ENCODE assay signal across 1 cellular context in the genomic region with DNA sequence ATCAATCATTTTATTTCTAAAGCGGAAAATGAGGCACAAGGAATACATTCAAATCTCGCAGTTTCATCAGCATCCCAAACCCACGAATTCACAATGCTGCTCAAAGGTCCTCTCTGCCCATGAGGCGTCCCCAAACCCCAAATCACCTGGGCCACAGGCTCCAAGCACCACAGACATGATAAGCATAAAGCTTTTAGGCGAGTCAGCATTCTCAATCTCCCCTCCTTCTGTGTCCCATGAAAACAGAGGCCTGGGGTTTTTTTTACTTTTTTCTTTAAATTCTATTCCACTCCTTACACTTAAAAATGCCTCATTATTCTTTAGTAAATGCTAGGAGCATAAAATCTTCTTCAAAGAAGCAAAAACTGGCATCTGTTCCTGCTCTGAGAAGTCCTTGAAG.
TF ChIP-seq lines count a peak whose summit lies in the region.

No MANE protein-coding gene starts in this region.

TF ChIP-seq in SK-N-SH treated with all-trans-retinoic acid at 6 μM for 48 hours, 23 proteins besides CTCF, POLR2A, EP300 and RAD21 (continued from another document):
- TF ChIP-seq, protein P1, sequence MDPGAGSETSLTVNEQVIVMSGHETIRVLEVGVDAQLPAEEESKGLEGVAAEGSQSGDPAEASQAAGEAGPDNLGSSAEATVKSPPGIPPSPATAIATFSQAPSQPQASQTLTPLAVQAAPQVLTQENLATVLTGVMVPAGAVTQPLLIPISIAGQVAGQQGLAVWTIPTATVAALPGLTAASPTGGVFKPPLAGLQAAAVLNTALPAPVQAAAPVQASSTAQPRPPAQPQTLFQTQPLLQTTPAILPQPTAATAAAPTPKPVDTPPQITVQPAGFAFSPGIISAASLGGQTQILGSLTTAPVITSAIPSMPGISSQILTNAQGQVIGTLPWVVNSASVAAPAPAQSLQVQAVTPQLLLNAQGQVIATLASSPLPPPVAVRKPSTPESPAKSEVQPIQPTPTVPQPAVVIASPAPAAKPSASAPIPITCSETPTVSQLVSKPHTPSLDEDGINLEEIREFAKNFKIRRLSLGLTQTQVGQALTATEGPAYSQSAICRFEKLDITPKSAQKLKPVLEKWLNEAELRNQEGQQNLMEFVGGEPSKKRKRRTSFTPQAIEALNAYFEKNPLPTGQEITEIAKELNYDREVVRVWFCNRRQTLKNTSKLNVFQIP (CRISPR knock-in tag; IDR thresholded peaks at IDR 0.05; ENCODE audit: borderline replicate concordance, low read depth): no peak
- TF ChIP-seq BACH2 (CRISPR knock-in tag; IDR thresholded peaks at IDR 0.05; ENCODE audit: borderline replicate concordance): no peak
- TF ChIP-seq RARB (CRISPR knock-in tag; IDR thresholded peaks at IDR 0.05): no peak
- no peak for TF ChIP-seq ZNF565 (CRISPR knock-in tag; conservative IDR thresholded peaks at IDR 0.05; ENCODE audit: low read depth)
- no peak for TF ChIP-seq TCF4 (CRISPR knock-in tag; IDR thresholded peaks at IDR 0.05; ENCODE audit: borderline replicate concordance)
- no peak for TF ChIP-seq ISL1 (CRISPR knock-in tag; IDR thresholded peaks at IDR 0.05)
- no peak for TF ChIP-seq ZFP30 (CRISPR knock-in tag; IDR thresholded peaks at IDR 0.05)
- TF ChIP-seq, protein P2, sequence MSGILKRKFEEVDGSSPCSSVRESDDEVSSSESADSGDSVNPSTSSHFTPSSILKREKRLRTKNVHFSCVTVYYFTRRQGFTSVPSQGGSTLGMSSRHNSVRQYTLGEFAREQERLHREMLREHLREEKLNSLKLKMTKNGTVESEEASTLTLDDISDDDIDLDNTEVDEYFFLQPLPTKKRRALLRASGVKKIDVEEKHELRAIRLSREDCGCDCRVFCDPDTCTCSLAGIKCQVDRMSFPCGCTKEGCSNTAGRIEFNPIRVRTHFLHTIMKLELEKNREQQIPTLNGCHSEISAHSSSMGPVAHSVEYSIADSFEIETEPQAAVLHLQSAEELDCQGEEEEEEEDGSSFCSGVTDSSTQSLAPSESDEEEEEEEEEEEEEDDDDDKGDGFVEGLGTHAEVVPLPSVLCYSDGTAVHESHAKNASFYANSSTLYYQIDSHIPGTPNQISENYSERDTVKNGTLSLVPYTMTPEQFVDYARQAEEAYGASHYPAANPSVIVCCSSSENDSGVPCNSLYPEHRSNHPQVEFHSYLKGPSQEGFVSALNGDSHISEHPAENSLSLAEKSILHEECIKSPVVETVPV (CRISPR knock-in tag; IDR thresholded peaks at IDR 0.05): no peak
- no peak for TF ChIP-seq TOX (CRISPR knock-in tag; IDR thresholded peaks at IDR 0.05; ENCODE audit: borderline replicate concordance)
- TF ChIP-seq ZC3H10 (CRISPR knock-in tag; IDR thresholded peaks at IDR 0.05): no peak
- TF ChIP-seq ZNF70 (CRISPR knock-in tag; IDR thresholded peaks at IDR 0.05): no peak
- no peak for TF ChIP-seq ARNTL (CRISPR knock-in tag; IDR thresholded peaks at IDR 0.05; ENCODE audit: borderline replicate concordance, low read depth)
- no peak for TF ChIP-seq GLIS3 (CRISPR knock-in tag; IDR thresholded peaks at IDR 0.05)
- TF ChIP-seq ESRRG (CRISPR knock-in tag; IDR thresholded peaks at IDR 0.05): no peak
- TF ChIP-seq OSR1 (CRISPR knock-in tag; IDR thresholded peaks at IDR 0.05): no peak
- TF ChIP-seq PPARA (CRISPR knock-in tag; IDR thresholded peaks at IDR 0.05; ENCODE audit: borderline replicate concordance): no peak
- TF ChIP-seq ZFP3 (CRISPR knock-in tag; IDR thresholded peaks at IDR 0.05): no peak
